In the genomic region with DNA sequence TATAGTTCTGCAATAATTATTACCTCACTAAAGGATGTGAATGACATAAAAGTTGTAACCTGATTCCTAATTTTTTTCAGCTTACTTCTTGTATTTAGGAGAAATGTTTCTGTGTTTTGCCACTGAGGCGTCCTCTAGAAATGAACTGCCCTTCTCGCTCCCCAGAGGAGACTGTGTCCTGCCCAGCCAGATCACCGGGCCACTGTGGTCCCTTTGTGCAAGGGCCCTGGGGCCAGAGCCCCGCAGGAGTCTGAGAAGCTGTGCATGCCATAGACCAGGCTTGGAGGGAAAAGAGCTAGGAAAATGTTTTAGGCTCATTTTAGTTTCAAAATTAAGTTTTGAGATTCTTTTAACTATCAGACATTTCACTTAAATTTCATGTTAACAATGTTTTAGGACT, we compare ENCODE assay signal across 25 cellular contexts. TPM values are rescaled to one million over a fixed set of nuclear protein-coding genes. Genes with fewer than 3 reads are reported as not detected.
"Had no signal": no experiment of that assay in that cellular context is flagged by ENCODE, and none has a peak within 500 bp of the region (broad histone marks: within the 10 kb centered on the region; RNA-seq: fewer than 3 reads in every experiment).

No MANE protein-coding gene starts in this region.

- H3K27ac Mint-ChIP-seq: dendritic cell treated with granulocyte-macrophage colony-stimulating factor and Interleukin-4, amounts not matched to agents 40 ng/mL and 50 ng/mL, for 4 days; effector memory CD8-positive, alpha-beta T cell; endodermal cell had no signal

- DNase-seq: colonic mucosa; cortex of kidney; dermis blood vessel endothelial cell; dorsolateral prefrontal cortex; effector CD4-positive, alpha-beta T cell; effector CD8-positive, alpha-beta T cell; effector memory CD8-positive, alpha-beta T cell; endodermal cell; erythroblast; esophagus squamous epithelium; foreskin fibroblast; foreskin keratinocyte; foreskin melanocyte; gastrocnemius medialis; glutamatergic neuron; head of caudate nucleus; heart left ventricle; heart right ventricle had no signal

- H3K4me3 ChIP-seq: colonic mucosa, coronary artery, dorsolateral prefrontal cortex, esophagus muscularis mucosa, esophagus squamous epithelium, gastrocnemius medialis, gastroesophageal sphincter, heart left ventricle, heart right ventricle had no signal

- H3K9me3 Mint-ChIP-seq: dendritic cell treated with granulocyte-macrophage colony-stimulating factor and Interleukin-4, amounts not matched to agents 40 ng/mL and 50 ng/mL, for 4 days; effector memory CD8-positive, alpha-beta T cell; endodermal cell had no signal

- H3K4me3 Mint-ChIP-seq: dendritic cell treated with granulocyte-macrophage colony-stimulating factor and Interleukin-4, amounts not matched to agents 40 ng/mL and 50 ng/mL, for 4 days; effector memory CD8-positive, alpha-beta T cell; endodermal cell had no signal

- H3K9me3 ChIP-seq: colonic mucosa, esophagus muscularis mucosa, esophagus squamous epithelium, gastrocnemius medialis, gastroesophageal sphincter, heart left ventricle, heart right ventricle had no signal

- H3K4me1 ChIP-seq: colonic mucosa, esophagus muscularis mucosa, esophagus squamous epithelium, foreskin keratinocyte, gastrocnemius medialis, gastroesophageal sphincter had no signal

- ATAC-seq: effector memory CD8-positive, alpha-beta T cell; esophagus mucosa; foreskin keratinocyte; gastrocnemius medialis; gastroesophageal sphincter; heart left ventricle; heart right ventricle had no signal

- H3K27me3 ChIP-seq: colonic mucosa, dorsolateral prefrontal cortex, esophagus muscularis mucosa, esophagus squamous epithelium, foreskin keratinocyte, gastrocnemius medialis, gastroesophageal sphincter, heart left ventricle, heart right ventricle had no signal

- H3K36me3 ChIP-seq: colonic mucosa, esophagus muscularis mucosa, esophagus squamous epithelium, gastrocnemius medialis, gastroesophageal sphincter, heart left ventricle, heart right ventricle had no signal

- H3K27ac ChIP-seq: colonic mucosa, coronary artery, dorsolateral prefrontal cortex, epithelial cell of prostate, esophagus muscularis mucosa, esophagus squamous epithelium, foreskin keratinocyte, gastrocnemius medialis, gastroesophageal sphincter, heart right ventricle had no signal

RNA-seq across cellular contexts. Expression of a gene that starts 31.1 kb away (rescaled TPM):
- total RNA-seq: fibroblast of lung, foreskin keratinocyte had no signal
- polyA plus RNA-seq: fibroblast of lung, foreskin keratinocyte had no signal
